Comparison of ENCODE assay signal across 2 cellular contexts in the genomic region with DNA sequence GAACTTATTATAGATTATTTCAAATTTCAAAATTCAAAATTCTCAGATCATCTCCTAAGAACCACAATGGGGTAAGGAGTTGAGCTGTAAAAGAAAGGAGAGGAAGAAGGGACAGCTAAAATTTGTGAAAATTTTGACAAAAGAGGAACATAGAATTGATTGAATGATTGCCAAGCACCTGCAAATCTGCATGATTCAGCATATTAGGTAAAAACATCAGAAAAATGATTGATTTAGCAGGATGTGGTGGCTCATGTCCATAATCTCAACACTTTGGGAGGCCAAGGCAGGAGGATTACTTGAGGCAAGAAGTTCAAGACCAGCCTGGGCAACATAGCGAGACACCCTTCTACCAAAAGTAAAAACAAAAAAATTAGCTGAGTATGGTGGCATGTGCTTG.
TF ChIP-seq lines count a peak whose summit lies in the region.

No MANE protein-coding gene starts in this region.

TF ChIP-seq in GM23338, 12 proteins besides CTCF, POLR2A, EP300 and RAD21:
- no peak for TF ChIP-seq POLR2AphosphoS5 (IDR thresholded peaks at IDR 0.05; ENCODE audit: low read depth)
- TF ChIP-seq, protein P1, sequence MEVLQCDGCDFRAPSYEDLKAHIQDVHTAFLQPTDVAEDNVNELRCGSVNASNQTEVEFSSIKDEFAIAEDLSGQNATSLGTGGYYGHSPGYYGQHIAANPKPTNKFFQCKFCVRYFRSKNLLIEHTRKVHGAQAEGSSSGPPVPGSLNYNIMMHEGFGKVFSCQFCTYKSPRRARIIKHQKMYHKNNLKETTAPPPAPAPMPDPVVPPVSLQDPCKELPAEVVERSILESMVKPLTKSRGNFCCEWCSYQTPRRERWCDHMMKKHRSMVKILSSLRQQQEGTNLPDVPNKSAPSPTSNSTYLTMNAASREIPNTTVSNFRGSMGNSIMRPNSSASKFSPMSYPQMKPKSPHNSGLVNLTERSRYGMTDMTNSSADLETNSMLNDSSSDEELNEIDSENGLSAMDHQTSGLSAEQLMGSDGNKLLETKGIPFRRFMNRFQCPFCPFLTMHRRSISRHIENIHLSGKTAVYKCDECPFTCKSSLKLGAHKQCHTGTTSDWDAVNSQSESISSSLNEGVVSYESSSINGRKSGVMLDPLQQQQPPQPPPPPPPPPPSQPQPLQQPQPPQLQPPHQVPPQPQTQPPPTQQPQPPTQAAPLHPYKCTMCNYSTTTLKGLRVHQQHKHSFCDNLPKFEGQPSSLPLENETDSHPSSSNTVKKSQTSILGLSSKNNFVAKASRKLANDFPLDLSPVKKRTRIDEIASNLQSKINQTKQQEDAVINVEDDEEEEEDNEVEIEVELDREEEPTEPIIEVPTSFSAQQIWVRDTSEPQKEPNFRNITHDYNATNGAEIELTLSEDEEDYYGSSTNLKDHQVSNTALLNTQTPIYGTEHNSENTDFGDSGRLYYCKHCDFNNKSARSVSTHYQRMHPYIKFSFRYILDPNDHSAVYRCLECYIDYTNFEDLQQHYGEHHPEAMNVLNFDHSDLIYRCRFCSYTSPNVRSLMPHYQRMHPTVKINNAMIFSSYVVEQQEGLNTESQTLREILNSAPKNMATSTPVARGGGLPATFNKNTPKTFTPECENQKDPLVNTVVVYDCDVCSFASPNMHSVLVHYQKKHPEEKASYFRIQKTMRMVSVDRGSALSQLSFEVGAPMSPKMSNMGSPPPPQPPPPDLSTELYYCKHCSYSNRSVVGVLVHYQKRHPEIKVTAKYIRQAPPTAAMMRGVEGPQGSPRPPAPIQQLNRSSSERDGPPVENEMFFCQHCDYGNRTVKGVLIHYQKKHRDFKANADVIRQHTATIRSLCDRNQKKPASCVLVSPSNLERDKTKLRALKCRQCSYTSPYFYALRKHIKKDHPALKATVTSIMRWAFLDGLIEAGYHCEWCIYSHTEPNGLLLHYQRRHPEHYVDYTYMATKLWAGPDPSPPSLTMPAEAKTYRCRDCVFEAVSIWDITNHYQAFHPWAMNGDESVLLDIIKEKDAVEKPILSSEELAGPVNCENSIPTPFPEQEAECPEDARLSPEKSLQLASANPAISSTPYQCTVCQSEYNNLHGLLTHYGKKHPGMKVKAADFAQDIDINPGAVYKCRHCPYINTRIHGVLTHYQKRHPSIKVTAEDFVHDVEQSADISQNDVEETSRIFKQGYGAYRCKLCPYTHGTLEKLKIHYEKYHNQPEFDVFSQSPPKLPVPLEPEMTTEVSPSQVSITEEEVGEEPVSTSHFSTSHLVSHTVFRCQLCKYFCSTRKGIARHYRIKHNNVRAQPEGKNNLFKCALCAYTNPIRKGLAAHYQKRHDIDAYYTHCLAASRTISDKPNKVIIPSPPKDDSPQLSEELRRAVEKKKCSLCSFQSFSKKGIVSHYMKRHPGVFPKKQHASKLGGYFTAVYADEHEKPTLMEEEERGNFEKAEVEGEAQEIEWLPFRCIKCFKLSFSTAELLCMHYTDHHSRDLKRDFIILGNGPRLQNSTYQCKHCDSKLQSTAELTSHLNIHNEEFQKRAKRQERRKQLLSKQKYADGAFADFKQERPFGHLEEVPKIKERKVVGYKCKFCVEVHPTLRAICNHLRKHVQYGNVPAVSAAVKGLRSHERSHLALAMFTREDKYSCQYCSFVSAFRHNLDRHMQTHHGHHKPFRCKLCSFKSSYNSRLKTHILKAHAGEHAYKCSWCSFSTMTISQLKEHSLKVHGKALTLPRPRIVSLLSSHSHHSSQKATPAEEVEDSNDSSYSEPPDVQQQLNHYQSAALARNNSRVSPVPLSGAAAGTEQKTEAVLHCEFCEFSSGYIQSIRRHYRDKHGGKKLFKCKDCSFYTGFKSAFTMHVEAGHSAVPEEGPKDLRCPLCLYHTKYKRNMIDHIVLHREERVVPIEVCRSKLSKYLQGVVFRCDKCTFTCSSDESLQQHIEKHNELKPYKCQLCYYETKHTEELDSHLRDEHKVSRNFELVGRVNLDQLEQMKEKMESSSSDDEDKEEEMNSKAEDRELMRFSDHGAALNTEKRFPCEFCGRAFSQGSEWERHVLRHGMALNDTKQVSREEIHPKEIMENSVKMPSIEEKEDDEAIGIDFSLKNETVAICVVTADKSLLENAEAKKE (CRISPR knock-in tag; IDR thresholded peaks at IDR 0.05), result no peak
- TF ChIP-seq, protein P2, sequence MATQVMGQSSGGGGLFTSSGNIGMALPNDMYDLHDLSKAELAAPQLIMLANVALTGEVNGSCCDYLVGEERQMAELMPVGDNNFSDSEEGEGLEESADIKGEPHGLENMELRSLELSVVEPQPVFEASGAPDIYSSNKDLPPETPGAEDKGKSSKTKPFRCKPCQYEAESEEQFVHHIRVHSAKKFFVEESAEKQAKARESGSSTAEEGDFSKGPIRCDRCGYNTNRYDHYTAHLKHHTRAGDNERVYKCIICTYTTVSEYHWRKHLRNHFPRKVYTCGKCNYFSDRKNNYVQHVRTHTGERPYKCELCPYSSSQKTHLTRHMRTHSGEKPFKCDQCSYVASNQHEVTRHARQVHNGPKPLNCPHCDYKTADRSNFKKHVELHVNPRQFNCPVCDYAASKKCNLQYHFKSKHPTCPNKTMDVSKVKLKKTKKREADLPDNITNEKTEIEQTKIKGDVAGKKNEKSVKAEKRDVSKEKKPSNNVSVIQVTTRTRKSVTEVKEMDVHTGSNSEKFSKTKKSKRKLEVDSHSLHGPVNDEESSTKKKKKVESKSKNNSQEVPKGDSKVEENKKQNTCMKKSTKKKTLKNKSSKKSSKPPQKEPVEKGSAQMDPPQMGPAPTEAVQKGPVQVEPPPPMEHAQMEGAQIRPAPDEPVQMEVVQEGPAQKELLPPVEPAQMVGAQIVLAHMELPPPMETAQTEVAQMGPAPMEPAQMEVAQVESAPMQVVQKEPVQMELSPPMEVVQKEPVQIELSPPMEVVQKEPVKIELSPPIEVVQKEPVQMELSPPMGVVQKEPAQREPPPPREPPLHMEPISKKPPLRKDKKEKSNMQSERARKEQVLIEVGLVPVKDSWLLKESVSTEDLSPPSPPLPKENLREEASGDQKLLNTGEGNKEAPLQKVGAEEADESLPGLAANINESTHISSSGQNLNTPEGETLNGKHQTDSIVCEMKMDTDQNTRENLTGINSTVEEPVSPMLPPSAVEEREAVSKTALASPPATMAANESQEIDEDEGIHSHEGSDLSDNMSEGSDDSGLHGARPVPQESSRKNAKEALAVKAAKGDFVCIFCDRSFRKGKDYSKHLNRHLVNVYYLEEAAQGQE (IDR thresholded peaks at IDR 0.05; ENCODE audit: unreplicated experiment), result no peak
- no peak for TF ChIP-seq CREB1 (CRISPR knock-in tag; IDR thresholded peaks at IDR 0.05; ENCODE audit: low read depth)
- TF ChIP-seq JUNB (IDR thresholded peaks at IDR 0.05; ENCODE audit: unreplicated experiment), result no peak
- no peak for TF ChIP-seq ZNF114 (CRISPR knock-in tag; IDR thresholded peaks at IDR 0.05)
TF ChIP-seq in GM23338: peak in this region for 0.

TF ChIP-seq in H1, 55 proteins besides CTCF, POLR2A, EP300 and RAD21:
- TF ChIP-seq TEAD4 (IDR thresholded peaks at IDR 0.05; ENCODE audit: low read depth, low read length) (no peak), CBX5 (IDR thresholded peaks at IDR 0.05; ENCODE audit: low read depth, low read length) (no peak)
- TF ChIP-seq, protein P3, sequence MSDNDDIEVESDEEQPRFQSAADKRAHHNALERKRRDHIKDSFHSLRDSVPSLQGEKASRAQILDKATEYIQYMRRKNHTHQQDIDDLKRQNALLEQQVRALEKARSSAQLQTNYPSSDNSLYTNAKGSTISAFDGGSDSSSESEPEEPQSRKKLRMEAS (IDR thresholded peaks at IDR 0.05), result no peak
